In the genomic region with DNA sequence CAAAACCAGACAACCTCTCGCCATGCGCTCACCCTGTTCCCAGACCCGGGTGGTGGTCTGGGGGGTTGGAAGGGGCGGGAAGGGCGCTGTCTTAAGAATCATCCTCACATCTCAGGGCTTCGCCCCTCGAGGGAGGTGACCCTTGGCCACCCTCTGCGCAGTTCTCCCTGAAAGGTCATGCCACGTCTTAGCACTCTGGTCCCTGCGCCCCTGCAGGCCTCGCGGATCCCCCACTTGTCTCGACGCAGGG, we compare ENCODE assay signal across 8 cellular contexts. TPM values are rescaled to one million over a fixed set of nuclear protein-coding genes. Genes with fewer than 3 reads are reported as not detected.
DNase-seq lines count a peak whose midpoint lies in the region; ATAC-seq, FAIRE-seq and TF ChIP-seq lines count a peak whose summit lies in the region.

No MANE protein-coding gene starts in this region.

- H3K4me3 Mint-ChIP-seq in mesothelial cell of epicardium = peak overlapping the region; percentile 76

- peaks cover 22% of the 10 kb centered on the region for H3K4me1 ChIP-seq in left ventricle myocardium inferior

- TF ChIP-seq CTCF in left ventricle myocardium inferior (IDR thresholded peaks at IDR 0.05; ENCODE audit: borderline replicate concordance) = no peak
- no peak for TF ChIP-seq CTCF in bronchial epithelial cell (IDR thresholded peaks at IDR 0.05; ENCODE audit: insufficient read depth, low read length, severe bottlenecking)
- no peak for TF ChIP-seq CTCF in mesothelial cell of epicardium (IDR thresholded peaks at IDR 0.05; ENCODE audit: unreplicated experiment)

- H3K27ac ChIP-seq in left ventricle myocardium inferior (replicated peaks) = peak overlapping the region; percentile 49

- no peaks in the 10 kb centered on the region for H3K36me3 Mint-ChIP-seq in mesothelial cell of epicardium

- peaks cover 12% of the 10 kb centered on the region for H3K4me1 Mint-ChIP-seq in mesothelial cell of epicardium

- ATAC-seq in Right ventricle myocardium inferior (no peak), GM18517 (IDR thresholded peaks at IDR 0.05; ENCODE audit: unreplicated experiment) (no peak)

- H3K4me3 ChIP-seq in left ventricle myocardium inferior = peak overlapping the region; percentile 76
- peak overlapping the region; percentile 76 for H3K4me3 ChIP-seq in bronchial epithelial cell (ENCODE audit: low read depth, low read length)

- DNase-seq in left ventricle myocardium inferior = no peak
- DNase-seq in Right ventricle myocardium inferior (ENCODE audit: missing footprints) = no peak
- DNase-seq in bronchial epithelial cell (ENCODE audit: low read depth) = no peak
- DNase-seq in mesothelial cell of epicardium (ENCODE audit: low spot score in 2 of 2, unreplicated experiment in 2 of 2) = no peak
- no peak for DNase-seq in activated effector memory CD4-positive, alpha-beta T cell treated with anti-CD3 and anti-CD28 coated beads, Interleukin-2, amount 50 U/mL, for 16 hours
- no peak for DNase-seq in germinal center (ENCODE audit: low spot score)
- no peak for DNase-seq in NCI-H2227 (lab: John Stamatoyannopoulos, UW; ENCODE audit: unreplicated experiment)

- H3K27me3 Mint-ChIP-seq in mesothelial cell of epicardium (ENCODE audit: low read depth) = peaks cover 30% of the 10 kb centered on the region

- H3K36me3 ChIP-seq in left ventricle myocardium inferior (no peaks in the 10 kb centered on the region), bronchial epithelial cell (ENCODE audit: control insufficient read depth, insufficient read depth, low read length) (no peaks in the 10 kb centered on the region)

- peaks cover 26% of the 10 kb centered on the region for H3K27me3 ChIP-seq in left ventricle myocardium inferior (ENCODE audit: low read depth)
- no peaks in the 10 kb centered on the region for H3K27me3 ChIP-seq in bronchial epithelial cell (ENCODE audit: control insufficient read depth, insufficient read depth, low read length)

- intact Hi-C loops in left ventricle myocardium inferior (cut with micrococcal nuclease) (no loop called here), Right ventricle myocardium inferior (cut with DNase I) (no loop called here)

- FAIRE-seq in bronchial epithelial cell (lab: Jason Lieb, UNC) = no peak

- no peaks in the 10 kb centered on the region for H3K9me3 ChIP-seq in left ventricle myocardium inferior (replicated peaks)

- H3K9me3 Mint-ChIP-seq in mesothelial cell of epicardium = no peaks in the 10 kb centered on the region

- no peak overlapping the region for H3K27ac Mint-ChIP-seq in mesothelial cell of epicardium

RNA-seq across cellular contexts. Expression of a gene that starts 40.6 kb away (rescaled TPM):
- 27.5 TPM for total RNA-seq in left ventricle myocardium inferior
- 23.2 TPM for total RNA-seq in Right ventricle myocardium inferior
- total RNA-seq in bronchial epithelial cell = 26.2 and 31.9 TPM in 2 replicates
- total RNA-seq in mesothelial cell of epicardium = 40.5 to 41.8 TPM (median 41.4 TPM) in 3 replicates
